Comparison of ENCODE assay signal across 11 cellular contexts in the genomic region with DNA sequence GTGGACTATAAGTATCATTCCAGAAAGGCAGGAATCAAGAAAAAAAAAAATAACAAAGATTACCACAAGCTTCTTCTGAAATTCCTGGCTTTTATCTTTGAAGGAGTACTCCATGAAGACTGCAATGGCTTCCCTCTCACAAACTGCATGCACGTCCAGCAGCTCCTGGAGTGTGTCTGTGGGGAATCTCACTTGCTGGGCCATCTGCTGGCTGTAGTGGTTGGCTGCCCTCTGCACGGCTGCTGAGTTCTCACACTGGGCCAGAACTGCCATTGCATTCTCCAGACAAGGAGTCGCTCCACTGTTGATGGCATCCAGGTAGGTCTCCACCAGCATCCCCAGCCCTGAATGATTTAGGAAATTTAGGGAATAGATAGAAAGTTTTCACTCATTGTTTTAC. TPM values are rescaled to one million over a fixed set of nuclear protein-coding genes. Genes with fewer than 3 reads are reported as not detected.
DNase-seq lines count a peak whose midpoint lies in the region; ATAC-seq and TF ChIP-seq lines count a peak whose summit lies in the region.
"Had no signal": no experiment of that assay in that cellular context is flagged by ENCODE, and none has a peak within 500 bp of the region (broad histone marks: within the 10 kb centered on the region; RNA-seq: fewer than 3 reads in every experiment).

No MANE protein-coding gene starts in this region.

- H3K36me3 ChIP-seq in CD8-positive, alpha-beta T cell (ENCODE audit: insufficient read depth, low read length): no peaks in the 10 kb centered on the region
- H3K36me3 ChIP-seq: HAP-1 had no signal

- peak; percentile 25 for TF ChIP-seq CTCF in foreskin keratinocyte (conservative IDR thresholded peaks at IDR 0.05)
- no peak for TF ChIP-seq CTCF in omental fat pad (IDR thresholded peaks at IDR 0.05)
- no peak for TF ChIP-seq CTCF in RWPE1 (conservative IDR thresholded peaks at IDR 0.05; ENCODE audit: low read depth)
- TF ChIP-seq CTCF in CD8-positive, alpha-beta T cell (IDR thresholded peaks at IDR 0.05): no peak

- no peak overlapping the region for H3K4me3 ChIP-seq in CD8-positive, alpha-beta T cell (ENCODE audit: low read depth, low read length)
- H3K4me3 ChIP-seq: HAP-1 had no signal

- no peaks in the 10 kb centered on the region for H3K9me3 ChIP-seq in CD8-positive, alpha-beta T cell (ENCODE audit: low read length)
- H3K9me3 ChIP-seq: HAP-1 had no signal

- H3K27ac ChIP-seq in foreskin keratinocyte (no peak overlapping the region), RWPE1 (no peak overlapping the region)
- H3K27ac ChIP-seq in CD8-positive, alpha-beta T cell (ENCODE audit: low read depth, low read length): no peak overlapping the region

- peak; percentile 31 for ATAC-seq in foreskin keratinocyte
- ATAC-seq in omental fat pad (ENCODE audit: low FRiP score): peak; percentile 87
- ATAC-seq in CD8-positive, alpha-beta T cell: no peak
- ATAC-seq: activated naive CD4-positive, alpha-beta T cell treated with anti-CD3 and anti-CD28 coated beads, Interleukin-2, amount 50 U/mL, for 72 hours had no signal

- intact Hi-C loops in CD8-positive, alpha-beta T cell (cut with DNase I, micrococcal nuclease): no loop called here

- peaks cover 6% of the 10 kb centered on the region for H3K27me3 ChIP-seq in foreskin keratinocyte
- H3K27me3 ChIP-seq in CD8-positive, alpha-beta T cell (ENCODE audit: insufficient read depth, low read length): no peaks in the 10 kb centered on the region

- CTCF ChIA-PET in RWPE1 (lab: Yijun Ruan, JAX): interaction anchor here (0.7 kb wide), 1 partner anchor 43 kb away, joined by 3 read pairs; no protein-coding TSS in a partner anchor
- CTCF ChIA-PET in CD8-positive, alpha-beta T cell (lab: Charles Lee): interaction anchor here (0.6 kb wide), 1 partner anchor 239 kb away, joined by 3 read pairs; no protein-coding TSS in a partner anchor

- H3K27ac Mint-ChIP-seq in CD8-positive, alpha-beta T cell: no peak overlapping the region
- H3K27ac Mint-ChIP-seq: activated naive CD4-positive, alpha-beta T cell treated with anti-CD3 and anti-CD28 coated beads, Interleukin-2, amount 50 U/mL, for 72 hours had no signal

- DNase-seq in ELF-1 (ENCODE audit: low read depth, low spot score) (peak; percentile 46), SK-N-DZ (ENCODE audit: low spot score) (peak; percentile 37), foreskin keratinocyte (no peak), omental fat pad (ENCODE audit: low spot score) (no peak), RWPE1 (ENCODE audit: low spot score) (no peak), NCI-H2029 treated with DMSO at 0.1 percent for 48 hours (lab: John Stamatoyannopoulos, UW) (no peak), cerebellum (ENCODE audit: low spot score) (no peak)
- DNase-seq in CD8-positive, alpha-beta T cell: no peak
- DNase-seq: stimulated activated CD4-positive, alpha-beta T cell treated with anti-CD3 and anti-CD28 coated beads, Interleukin-4, amount 100 ng/mL, for 4 hours had no signal

- no peaks in the 10 kb centered on the region for H3K27me3 Mint-ChIP-seq in CD8-positive, alpha-beta T cell (ENCODE audit: low read depth)

- H3K4me3 Mint-ChIP-seq in CD8-positive, alpha-beta T cell: no peak overlapping the region

- peaks cover 5% of the 10 kb centered on the region for H3K4me1 Mint-ChIP-seq in CD8-positive, alpha-beta T cell (ENCODE audit: low read depth)

- no peaks in the 10 kb centered on the region for H3K4me1 ChIP-seq in foreskin keratinocyte
- no peaks in the 10 kb centered on the region for H3K4me1 ChIP-seq in CD8-positive, alpha-beta T cell (ENCODE audit: insufficient read depth, low read length)
- H3K4me1 ChIP-seq: HAP-1 had no signal

- no peaks in the 10 kb centered on the region for H3K36me3 Mint-ChIP-seq in CD8-positive, alpha-beta T cell
- H3K36me3 Mint-ChIP-seq: activated naive CD4-positive, alpha-beta T cell treated with anti-CD3 and anti-CD28 coated beads, Interleukin-2, amount 50 U/mL, for 72 hours had no signal

- no peaks in the 10 kb centered on the region for H3K9me3 Mint-ChIP-seq in CD8-positive, alpha-beta T cell
- H3K9me3 Mint-ChIP-seq: activated naive CD4-positive, alpha-beta T cell treated with anti-CD3 and anti-CD28 coated beads, Interleukin-2, amount 50 U/mL, for 72 hours had no signal

- POLR2A ChIA-PET in RWPE1 (lab: Yijun Ruan, JAX; ENCODE audit: low non-redundant PET): no interaction called here
- POLR2A ChIA-PET in CD8-positive, alpha-beta T cell (lab: Charles Lee): no interaction called here

RNA-seq across cellular contexts. Expression of a gene that starts 23.3 kb away (rescaled TPM):
- 0.06 and 0.23 TPM in 2 replicates for polyA plus RNA-seq in SK-N-DZ (2014; cell fraction: cytosol; rRNA removed)
- 0.27 TPM in 1 of 2 replicates, not detected in the other for polyA plus RNA-seq in SK-N-DZ (2014; cell fraction: nucleus; rRNA removed)
- total RNA-seq in foreskin keratinocyte (0.10 and 0.11 TPM in 2 replicates), omental fat pad (100 to 1,000 TPM in 1 of 4 donors, 10 to 100 TPM in 3; 66.9 to 126 (median 81.6) TPM), cerebellum (0.54 TPM)
- polyA plus RNA-seq in foreskin keratinocyte: 0.09 and 0.11 TPM in 2 replicates
- 100 to 1,000 TPM; 120 to 125 TPM for total RNA-seq in CD8-positive, alpha-beta T cell

RNA-seq across cellular contexts. Expression of a gene that starts 26.6 kb away (rescaled TPM):
- not detected in 2 replicates for polyA plus RNA-seq in SK-N-DZ (2014; cell fraction: cytosol; rRNA removed)
- not detected in 2 replicates for polyA plus RNA-seq in SK-N-DZ (2014; cell fraction: nucleus; rRNA removed)
- total RNA-seq in foreskin keratinocyte (not detected in 2 replicates), omental fat pad (not detected), cerebellum (not detected)
- not detected in 2 replicates for polyA plus RNA-seq in foreskin keratinocyte
- total RNA-seq in CD8-positive, alpha-beta T cell: under 1 TPM in 1 of 2 experiments, not detected in 1; 0.17 TPM
- total RNA-seq: activated naive CD4-positive, alpha-beta T cell treated with anti-CD3 and anti-CD28 coated beads, Interleukin-2, amount 50 U/mL, for 72 hours had no signal

RNA-seq across cellular contexts. Expression of a gene that starts 49.5 kb away (rescaled TPM):
- 0.05 TPM in 1 of 2 replicates, not detected in the other for polyA plus RNA-seq in SK-N-DZ (2014; cell fraction: cytosol; rRNA removed)
- not detected in 2 replicates for polyA plus RNA-seq in SK-N-DZ (2014; cell fraction: nucleus; rRNA removed)
- total RNA-seq in foreskin keratinocyte: 0.14 and 0.21 TPM in 2 replicates
- polyA plus RNA-seq in foreskin keratinocyte: 0.01 TPM in 2 replicates
- total RNA-seq in omental fat pad: 10 to 100 TPM in 1 of 4 donors, 1 to 10 TPM in 3; 4.1 to 95.2 (median 7.5) TPM
- 10 to 100 TPM; 16.6 to 17.5 TPM for total RNA-seq in CD8-positive, alpha-beta T cell
- total RNA-seq in cerebellum: 0.91 TPM

Comparison
In these comparisons a context has a peak if more than half of its experiments do, and no peak if none do; other contexts are left out.
1. DNase-seq: peak in ELF-1 (single experiment) and SK-N-DZ (single experiment); none in foreskin keratinocyte (0 of 2), omental fat pad (single experiment), RWPE1 (single experiment), CD8-positive, alpha-beta T cell (0 of 7), NCI-H2029 treated with DMSO at 0.1 percent for 48 hours (single experiment) and cerebellum (single experiment).
2. RNA of a gene that starts 23.3 kb away (total RNA-seq): 120 to 125 TPM in CD8-positive, alpha-beta T cell and 66.9 to 126 TPM in omental fat pad; 0.54 TPM in cerebellum (single experiment) and 0.10 to 0.11 TPM in foreskin keratinocyte; every median in the first group is over 10 times any median in the second.